In the genomic region with DNA sequence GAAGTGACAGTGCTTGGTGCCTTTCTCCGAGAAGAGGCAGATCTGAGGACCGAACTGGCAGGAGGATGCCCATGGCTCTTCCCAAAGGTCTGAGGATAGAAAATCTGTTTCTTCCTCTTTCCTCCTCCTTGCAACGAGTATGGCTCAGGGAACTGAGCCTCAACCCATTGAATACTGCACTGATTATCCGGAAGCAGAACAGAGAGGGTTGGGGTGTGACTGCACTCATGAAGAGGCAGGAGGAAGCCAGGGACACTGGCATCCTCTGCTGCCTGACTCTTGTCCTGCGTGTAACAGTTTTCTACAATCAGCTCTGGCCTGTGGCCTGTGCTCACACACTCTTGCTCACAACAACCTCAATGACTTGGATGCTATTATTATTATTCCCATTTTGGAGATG, we compare ENCODE assay signal across 29 cellular contexts.
"Had no signal": no experiment of that assay in that cellular context is flagged by ENCODE, and none has a peak within 500 bp of the region (broad histone marks: within the 10 kb centered on the region; RNA-seq: fewer than 3 reads in every experiment).

No MANE protein-coding gene starts in this region.

- H3K36me3 ChIP-seq: heart right ventricle, neutrophil, prostate gland, stomach, thyroid gland, upper lobe of left lung, WERI-Rb-1 had no signal

- H3K27ac ChIP-seq: heart right ventricle, neutrophil, prostate gland, stomach, thyroid gland, upper lobe of left lung, WERI-Rb-1 had no signal

- DNase-seq: activated CD4-positive, alpha-beta memory T cell treated with anti-CD3 and anti-CD28 coated beads for 36 hours; activated CD4-positive, alpha-beta T cell treated with anti-CD3 and anti-CD28 coated beads for 48 hours; activated gamma-delta T cell treated with Interleukin-2 at 50 U/mL for 16 hours; activated naive CD4-positive, alpha-beta T cell treated with anti-CD3 and anti-CD28 coated beads, Interleukin-2, amount 50 U/mL, for 16 hours; activated naive CD8-positive, alpha-beta T cell treated with anti-CD3 and anti-CD28 coated beads, Interleukin-2, amount 50 U/mL, for 24 hours; activated T-cell treated with anti-CD3 and anti-CD28 coated beads, Interleukin-2, amount 50 U/mL, for 4 hours; caudate nucleus; endodermal cell; foreskin fibroblast; heart right ventricle; stimulated activated CD4-positive, alpha-beta T cell treated with anti-CD3 and anti-CD28 coated beads, Interleukin-1b, Interleukin-23, amount 100 ng/mL, for 48 hours; stimulated activated CD4-positive, alpha-beta T cell treated with anti-CD3 and anti-CD28 coated beads, Interleukin-4, amount 100 ng/mL, for 4 hours; stimulated activated CD8-positive, alpha-beta memory T cell treated with anti-CD3 and anti-CD28 coated beads, Interleukin-4, amount 100 ng/mL, for 48 hours; stomach; T-helper 17 cell; T1000; thyroid gland; upper lobe of left lung; WERI-Rb-1 had no signal

- H3K27me3 Mint-ChIP-seq: activated CD4-positive, alpha-beta memory T cell treated with anti-CD3 and anti-CD28 coated beads for 36 hours; activated naive CD8-positive, alpha-beta T cell treated with anti-CD3 and anti-CD28 coated beads, Interleukin-2, amount 50 U/mL, for 24 hours; activated T-helper 17 cell treated with anti-CD3 and anti-CD28 coated beads, Interleukin-2, amount 50 U/mL, for 72 hours; dendritic cell treated with granulocyte-macrophage colony-stimulating factor and Interleukin-4, amounts not matched to agents 40 ng/mL and 50 ng/mL, for 4 days; stimulated activated memory B cell treated with anti-CD40 and anti-IgM and Interleukin-4, amounts not matched to agents 10 μg/mL and 1 μg/mL and 100 μg/mL, for 72 hours; T-helper 17 cell had no signal

- ATAC-seq: activated CD4-positive, CD25-positive, alpha-beta regulatory T cell treated with anti-CD3 and anti-CD28 coated beads, Interleukin-2, amount 50 U/mL, for 24 hours; activated naive CD8-positive, alpha-beta T cell treated with anti-CD3 and anti-CD28 coated beads, Interleukin-2, amount 50 U/mL, for 24 hours; activated T-cell treated with anti-CD3 and anti-CD28 coated beads, Interleukin-2, amount 50 U/mL, for 4 hours; activated T-helper 17 cell treated with anti-CD3 and anti-CD28 coated beads, Interleukin-2, amount 50 U/mL, for 72 hours; esophagus mucosa; stimulated activated memory B cell treated with anti-CD40 and anti-IgM and Interleukin-4, amounts not matched to agents 10 μg/mL and 1 μg/mL and 100 μg/mL, for 72 hours; T-helper 17 cell had no signal

- H3K27me3 ChIP-seq: heart right ventricle, neutrophil, stomach, thyroid gland, upper lobe of left lung had no signal

- H3K4me1 ChIP-seq: heart right ventricle, prostate gland, stomach, thyroid gland, upper lobe of left lung had no signal

- H3K9me3 Mint-ChIP-seq: activated CD4-positive, alpha-beta memory T cell treated with anti-CD3 and anti-CD28 coated beads for 36 hours; activated naive CD8-positive, alpha-beta T cell treated with anti-CD3 and anti-CD28 coated beads, Interleukin-2, amount 50 U/mL, for 24 hours; activated T-cell treated with anti-CD3 and anti-CD28 coated beads, Interleukin-2, amount 50 U/mL, for 4 hours; activated T-helper 17 cell treated with anti-CD3 and anti-CD28 coated beads, Interleukin-2, amount 50 U/mL, for 72 hours; dendritic cell treated with granulocyte-macrophage colony-stimulating factor and Interleukin-4, amounts not matched to agents 40 ng/mL and 50 ng/mL, for 4 days; endodermal cell; nephron; stimulated activated memory B cell treated with anti-CD40 and anti-IgM and Interleukin-4, amounts not matched to agents 10 μg/mL and 1 μg/mL and 100 μg/mL, for 72 hours had no signal

- H3K9me3 ChIP-seq: heart right ventricle, neutrophil, prostate gland, stomach, thyroid gland, upper lobe of left lung had no signal

- H3K4me1 Mint-ChIP-seq: activated naive CD8-positive, alpha-beta T cell treated with anti-CD3 and anti-CD28 coated beads, Interleukin-2, amount 50 U/mL, for 24 hours; activated T-helper 17 cell treated with anti-CD3 and anti-CD28 coated beads, Interleukin-2, amount 50 U/mL, for 72 hours; endodermal cell; nephron; stimulated activated memory B cell treated with anti-CD40 and anti-IgM and Interleukin-4, amounts not matched to agents 10 μg/mL and 1 μg/mL and 100 μg/mL, for 72 hours; T-helper 17 cell had no signal

- H3K36me3 Mint-ChIP-seq: activated CD4-positive, alpha-beta memory T cell treated with anti-CD3 and anti-CD28 coated beads for 36 hours; stimulated activated memory B cell treated with anti-CD40 and anti-IgM and Interleukin-4, amounts not matched to agents 10 μg/mL and 1 μg/mL and 100 μg/mL, for 72 hours had no signal

- H3K27ac Mint-ChIP-seq: activated CD4-positive, alpha-beta memory T cell treated with anti-CD3 and anti-CD28 coated beads for 36 hours; activated naive CD8-positive, alpha-beta T cell treated with anti-CD3 and anti-CD28 coated beads, Interleukin-2, amount 50 U/mL, for 24 hours; activated T-helper 17 cell treated with anti-CD3 and anti-CD28 coated beads, Interleukin-2, amount 50 U/mL, for 72 hours; dendritic cell treated with granulocyte-macrophage colony-stimulating factor and Interleukin-4, amounts not matched to agents 40 ng/mL and 50 ng/mL, for 4 days; endodermal cell; nephron; stimulated activated memory B cell treated with anti-CD40 and anti-IgM and Interleukin-4, amounts not matched to agents 10 μg/mL and 1 μg/mL and 100 μg/mL, for 72 hours; T-helper 17 cell had no signal

- H3K4me2 ChIP-seq: smooth muscle cell had no signal

- H3K4me3 Mint-ChIP-seq: activated CD4-positive, alpha-beta memory T cell treated with anti-CD3 and anti-CD28 coated beads for 36 hours; activated naive CD8-positive, alpha-beta T cell treated with anti-CD3 and anti-CD28 coated beads, Interleukin-2, amount 50 U/mL, for 24 hours; activated T-cell treated with anti-CD3 and anti-CD28 coated beads, Interleukin-2, amount 50 U/mL, for 4 hours; activated T-helper 17 cell treated with anti-CD3 and anti-CD28 coated beads, Interleukin-2, amount 50 U/mL, for 72 hours; dendritic cell treated with granulocyte-macrophage colony-stimulating factor and Interleukin-4, amounts not matched to agents 40 ng/mL and 50 ng/mL, for 4 days; endodermal cell; nephron; stimulated activated memory B cell treated with anti-CD40 and anti-IgM and Interleukin-4, amounts not matched to agents 10 μg/mL and 1 μg/mL and 100 μg/mL, for 72 hours; T-helper 17 cell had no signal

- H3K4me3 ChIP-seq: heart right ventricle, lung, prostate gland, smooth muscle cell, stomach, thyroid gland, upper lobe of left lung had no signal
